In genomic region chr21:42525228-42525604, GRCh38 we compare ENCODE assay signal across 9 cellular contexts. TPM values are rescaled to one million over a fixed set of nuclear protein-coding genes. Genes with fewer than 3 reads are reported as not detected.
DNase-seq lines count a peak whose midpoint lies in the region; ATAC-seq and TF ChIP-seq lines count a peak whose summit lies in the region.
"Had no signal": no experiment of that assay in that cellular context is flagged by ENCODE, and none has a peak within 500 bp of the region (broad histone marks: within the 10 kb centered on the region; RNA-seq: fewer than 3 reads in every experiment).

No MANE protein-coding gene starts in this region.

- peaks cover 8% of the 10 kb centered on the region for H3K36me3 Mint-ChIP-seq in natural killer cell treated with Interleukin-12 subunit alpha and Interleukin-12 subunit beta and Interleukin-15 and Interleukin-18, amount 100 ng/mL, for 72 hours

- peaks cover 42 to 51% of the 10 kb centered on the region in 2 donors for H3K4me1 Mint-ChIP-seq in natural killer cell treated with Interleukin-12 subunit alpha and Interleukin-12 subunit beta and Interleukin-15 and Interleukin-18, amount 100 ng/mL, for 72 hours (ENCODE audit: low read depth in 2 of 2)

- H3K9me3 Mint-ChIP-seq in natural killer cell treated with Interleukin-12 subunit alpha and Interleukin-12 subunit beta and Interleukin-15 and Interleukin-18, amount 100 ng/mL, for 72 hours, result no peaks in the 10 kb centered on the region

- H3K27me3 Mint-ChIP-seq in natural killer cell treated with Interleukin-12 subunit alpha and Interleukin-12 subunit beta and Interleukin-15 and Interleukin-18, amount 100 ng/mL, for 72 hours, result no peaks in the 10 kb centered on the region

- peak overlapping the region; percentile 29 for H3K4me3 ChIP-seq in choroid plexus epithelial cell (ENCODE audit: low read depth, low read length)
- H3K4me3 ChIP-seq: A549 had no signal

- TF ChIP-seq CTCF in choroid plexus epithelial cell (conservative IDR thresholded peaks at IDR 0.05; ENCODE audit: low read depth, low read length), result no peak

- H3K4me3 Mint-ChIP-seq in natural killer cell treated with Interleukin-12 subunit alpha and Interleukin-12 subunit beta and Interleukin-15 and Interleukin-18, amount 100 ng/mL, for 72 hours, result peak overlapping the region; percentile 76

- peak; percentile 40 for DNase-seq in DMS79 treated with DMSO at 0.1 percent for 48 hours (lab: John Stamatoyannopoulos, UW)
- no peak for DNase-seq in DMS79 (lab: John Stamatoyannopoulos, UW)
- DNase-seq in choroid plexus epithelial cell (ENCODE audit: low read depth), result peak; percentile 59
- DNase-seq in natural killer cell treated with Interleukin-12 subunit alpha and Interleukin-12 subunit beta and Interleukin-15 and Interleukin-18, amount 100 ng/mL, for 72 hours (ENCODE audit: low spot score), result no peak
- DNase-seq in SHP77 (lab: John Stamatoyannopoulos, UW), result no peak
- DNase-seq in activated CD4-positive, alpha-beta T cell treated with anti-CD3 and anti-CD28 coated beads for 4 hours, result no peak

- peak; percentile 17 for ATAC-seq in HG03378 (IDR thresholded peaks at IDR 0.05; ENCODE audit: unreplicated experiment)
- no peak for ATAC-seq in natural killer cell treated with Interleukin-12 subunit alpha and Interleukin-12 subunit beta and Interleukin-15 and Interleukin-18, amount 100 ng/mL, for 72 hours
- no peak for ATAC-seq in GM21360 (IDR thresholded peaks at IDR 0.05; ENCODE audit: unreplicated experiment)
- ATAC-seq: A549 had no signal

- H3K27ac Mint-ChIP-seq in natural killer cell treated with Interleukin-12 subunit alpha and Interleukin-12 subunit beta and Interleukin-15 and Interleukin-18, amount 100 ng/mL, for 72 hours, result peak overlapping the region; percentile 46 to 77

RNA-seq across cellular contexts. Expression of gene SLC37A1, which starts 11.6 kb away (rescaled TPM):
- 10 to 100 TPM; 17.2 to 22.5 TPM for total RNA-seq in natural killer cell treated with Interleukin-12 subunit alpha and Interleukin-12 subunit beta and Interleukin-15 and Interleukin-18, amount 100 ng/mL, for 72 hours

RNA-seq across cellular contexts. Expression of gene RSPH1, which starts 29.2 kb away (rescaled TPM):
- total RNA-seq in natural killer cell treated with Interleukin-12 subunit alpha and Interleukin-12 subunit beta and Interleukin-15 and Interleukin-18, amount 100 ng/mL, for 72 hours, result under 1 TPM in 1 of 2 donors, not detected in 1; 0.25 TPM

Comparison
In these comparisons a context has a peak if more than half of its experiments do, and no peak if none do; other contexts are left out.
1. DNase-seq: peak in DMS79 treated with DMSO at 0.1 percent for 48 hours (single experiment) and choroid plexus epithelial cell (single experiment); none in DMS79 (single experiment), natural killer cell treated with Interleukin-12 subunit alpha and Interleukin-12 subunit beta and Interleukin-15 and Interleukin-18, amount 100 ng/mL, for 72 hours (single experiment), SHP77 (0 of 2) and activated CD4-positive, alpha-beta T cell treated with anti-CD3 and anti-CD28 coated beads for 4 hours (0 of 2).